26 cellular contexts compared by ENCODE assay signal in the genomic region with DNA sequence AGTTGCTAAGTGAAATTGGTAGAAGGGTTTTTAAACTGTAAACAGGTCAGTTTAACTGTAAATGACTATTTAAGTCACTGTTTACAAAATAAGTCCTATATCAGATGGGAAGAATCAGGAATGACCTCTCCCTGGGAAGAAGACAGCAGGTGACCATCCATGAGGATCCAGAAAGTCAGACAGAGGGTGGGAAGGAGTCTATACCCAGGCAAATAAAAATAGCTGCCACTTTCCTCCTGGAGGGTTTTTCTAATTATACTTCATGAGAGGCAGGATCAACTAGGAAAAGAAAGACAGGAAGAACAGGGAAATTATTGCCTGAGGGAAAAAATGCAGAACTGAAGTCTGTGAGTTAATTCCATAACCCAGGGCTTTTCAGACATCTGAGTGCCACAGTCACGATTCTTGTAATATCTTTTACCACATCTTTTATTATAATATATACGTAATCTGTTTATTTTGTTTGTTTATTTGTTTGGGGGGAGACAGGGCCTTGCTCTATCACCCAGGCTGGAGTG. TPM values are rescaled to one million over a fixed set of nuclear protein-coding genes. Genes with fewer than 3 reads are reported as not detected.
"Had no signal": no experiment of that assay in that cellular context is flagged by ENCODE, and none has a peak within 500 bp of the region (broad histone marks: within the 10 kb centered on the region; RNA-seq: fewer than 3 reads in every experiment).

No MANE protein-coding gene starts in this region.

- H3K27ac ChIP-seq: adrenal gland, breast epithelium, left ventricle myocardium inferior, prostate gland, right atrium auricular region, tibial nerve had no signal

- DNase-seq: activated B cell treated with CpG ODN at 0.5 μM for 24 hours; activated CD4-positive, alpha-beta memory T cell treated with anti-CD3 and anti-CD28 coated beads for 36 hours; activated CD4-positive, alpha-beta T cell treated with anti-CD3 and anti-CD28 coated beads for 4 hours; activated gamma-delta T cell treated with Interleukin-2 at 50 U/mL for 16 hours; activated T-cell treated with anti-CD3 and anti-CD28 coated beads for 4 hours; adrenal gland; dermis blood vessel endothelial cell; effector memory CD8-positive, alpha-beta T cell; foreskin fibroblast; glutamatergic neuron; left ventricle myocardium inferior; stimulated activated CD4-positive, alpha-beta T cell treated with anti-CD3 and anti-CD28 coated beads, Interleukin-2, amount 100 ng/mL, for 24 hours; stimulated activated naive CD8-positive, alpha-beta T cell treated with anti-CD3 and anti-CD28 coated beads, Interleukin-15, Interleukin-2, amounts not matched to agents 100 U/mL and 50 U/mL, for 24 hours; substantia nigra had no signal

- H3K27me3 ChIP-seq: breast epithelium, right atrium auricular region, tibial nerve, vagina had no signal

- H3K4me1 ChIP-seq: adrenal gland, breast epithelium, prostate gland, tibial nerve, vagina had no signal

- FAIRE-seq: astrocyte, TTC549 had no signal

- H3K9me3 ChIP-seq: adrenal gland, breast epithelium, left ventricle myocardium inferior, prostate gland, right atrium auricular region, tibial nerve, vagina had no signal

- H3K4me3 ChIP-seq: adrenal gland, breast epithelium, left ventricle myocardium inferior, prostate gland, right atrium auricular region, tibial nerve, vagina had no signal

- H3K36me3 ChIP-seq: adrenal gland, breast epithelium, left ventricle myocardium inferior, prostate gland, right atrium auricular region, tibial nerve, vagina had no signal

RNA-seq across cellular contexts. Expression of a gene that starts 7.0 kb away (rescaled TPM):
- total RNA-seq: activated CD4-positive, alpha-beta memory T cell treated with anti-CD3 and anti-CD28 coated beads for 36 hours; activated T-helper 1 cell treated with anti-CD3 and anti-CD28 coated beads, Interleukin-12 subunit alpha, Interleukin-12 subunit beta, Interleukin-2, Interleukin-4 antibody, amounts not matched to agents 30 ng/mL and 10 ng/mL and 1 ng/mL, durations not matched to agents 14 hours and 24 hours and 36 hours; adrenal gland; astrocyte; breast epithelium; dermis blood vessel endothelial cell; kidney epithelial cell; left ventricle myocardium inferior; osteocyte; prostate gland; right atrium auricular region; tibial nerve; vagina had no signal
- polyA plus RNA-seq: adrenal gland had no signal

RNA-seq across cellular contexts. Expression of a gene that starts 39.9 kb away (rescaled TPM):
- total RNA-seq: activated CD4-positive, alpha-beta memory T cell treated with anti-CD3 and anti-CD28 coated beads for 36 hours; activated naive CD4-positive, alpha-beta T cell treated with anti-CD3 and anti-CD28 coated beads, Interleukin-2, amount 50 U/mL, for 72 hours; activated T-helper 1 cell treated with anti-CD3 and anti-CD28 coated beads, Interleukin-12 subunit alpha, Interleukin-12 subunit beta, Interleukin-2, Interleukin-4 antibody, amounts not matched to agents 30 ng/mL and 10 ng/mL and 1 ng/mL, durations not matched to agents 14 hours and 24 hours and 36 hours; astrocyte; dermis blood vessel endothelial cell; osteocyte had no signal

RNA-seq across cellular contexts. Expression of a gene that starts 47.6 kb away (rescaled TPM):
- total RNA-seq: activated B cell treated with CpG ODN at 0.5 μM for 24 hours; activated CD4-positive, alpha-beta memory T cell treated with anti-CD3 and anti-CD28 coated beads for 36 hours; activated naive CD4-positive, alpha-beta T cell treated with anti-CD3 and anti-CD28 coated beads, Interleukin-2, amount 50 U/mL, for 72 hours; activated T-helper 1 cell treated with anti-CD3 and anti-CD28 coated beads, Interleukin-12 subunit alpha, Interleukin-12 subunit beta, Interleukin-2, Interleukin-4 antibody, amounts not matched to agents 30 ng/mL and 10 ng/mL and 1 ng/mL, durations not matched to agents 14 hours and 24 hours and 36 hours; adrenal gland; astrocyte; breast epithelium; dermis blood vessel endothelial cell; kidney epithelial cell; left ventricle myocardium inferior; mononuclear cell; osteocyte; right atrium auricular region; tibial nerve; vagina had no signal
- polyA plus RNA-seq: adrenal gland had no signal
